In genomic region chr5:180519098-180519497, GRCh38 we compare ENCODE assay signal across 15 cellular contexts. TPM values are rescaled to one million over a fixed set of nuclear protein-coding genes. Genes with fewer than 3 reads are reported as not detected.
DNase-seq lines count a peak whose midpoint lies in the region; ATAC-seq, FAIRE-seq and TF ChIP-seq lines count a peak whose summit lies in the region.
"Had no signal": no experiment of that assay in that cellular context is flagged by ENCODE, and none has a peak within 500 bp of the region (broad histone marks: within the 10 kb centered on the region; RNA-seq: fewer than 3 reads in every experiment).

No MANE protein-coding gene starts in this region.

- TF ChIP-seq RAD21 in K562 (CRISPR knock-in tag; conservative IDR thresholded peaks at IDR 0.05 in 1 of 2, IDR thresholded peaks at IDR 0.05 in 1 of 2) = no peak

- 71% methylated on average over 3 of the region's 3 CpGs for WGBS in K562 (ENCODE audit: insufficient coverage, low coverage, missing lambda C conversion rate)

- H3K9ac ChIP-seq in K562 (ENCODE audit: insufficient read depth in 1 of 2, low read depth in 2 of 2, low read length in 2 of 2) = no peak overlapping the region

- peaks cover 93% of the 10 kb centered on the region for H3K79me2 ChIP-seq in K562 (ENCODE audit: control insufficient read depth, insufficient read depth, low read length)

- no peak for TF ChIP-seq EP300 in K562 (IDR thresholded peaks at IDR 0.05; ENCODE audit: low read length)

- DNase-seq in GM03348 (ENCODE audit: low spot score) (peak; percentile 62), MV-4-11 (lab: John Stamatoyannopoulos, UW) (peak; percentile 93), K562 (ENCODE audit: extremely low read depth in 1 of 4, low spot score in 3 of 4) (no peak), naive B cell (no peak), COR-L47 (lab: John Stamatoyannopoulos, UW) (no peak), GM19240 (ENCODE audit: insufficient read length, low spot score) (no peak)
- DNase-seq: activated B cell treated with CpG ODN at 0.5 μM for 24 hours; activated naive CD4-positive, alpha-beta T cell treated with anti-CD3 and anti-CD28 coated beads, Interleukin-2, amount 10 ng/mL, durations not matched to agents 7 days and 5 days; Caco-2; left ventricle myocardium superior; NCI-H1092; sigmoid colon had no signal

- peaks cover 50 to 75% (median 74%) of the 10 kb centered on the region in 3 donors for H3K4me1 Mint-ChIP-seq in naive B cell

- H3K4me3 Mint-ChIP-seq in naive B cell = peak overlapping the region in 1 of 8 donors; percentile 6
- H3K4me3 Mint-ChIP-seq: activated B cell treated with CpG ODN at 0.5 μM for 24 hours; activated naive CD4-positive, alpha-beta T cell treated with anti-CD3 and anti-CD28 coated beads, Interleukin-2, amount 10 ng/mL, durations not matched to agents 7 days and 5 days; central memory CD8-positive, alpha-beta T cell had no signal

- no peak for TF ChIP-seq POLR2A in K562 (conservative IDR thresholded peaks at IDR 0.05)

- H3K27me3 ChIP-seq in K562 (ENCODE audit: control insufficient read depth in 2 of 2, insufficient read depth in 2 of 2, low read length in 2 of 2) = no peaks in the 10 kb centered on the region
- H3K27me3 ChIP-seq: sigmoid colon had no signal

- H3K4me1 ChIP-seq in K562 (replicated peaks in 1 of 2; ENCODE audit: control insufficient read depth in 2 of 2, insufficient read depth in 2 of 2, low read length in 2 of 2) = peaks cover 3 to 11% of the 10 kb centered on the region in 2 experiments; a peak in 3 of 5 replicates

- H3K4me2 ChIP-seq in K562 (ENCODE audit: insufficient read depth, low read length) = no peak overlapping the region

- H3K27ac ChIP-seq in K562 (ENCODE audit: extremely low read depth, low read depth, low read length) = no peak overlapping the region
- H3K27ac ChIP-seq: sigmoid colon had no signal

- BruUV-seq in K562 (replicated peaks; lab: Mats Ljungman, UMichigan) = no TSS peak

- CTCF ChIA-PET in K562 (lab: Yijun Ruan, JAX; ENCODE audit: low intra/inter-chr PET ratio) = no interaction called here

- no peak for FAIRE-seq in K562 (lab: Jason Lieb, UNC)

- in situ Hi-C loops in K562 (cut with MboI) = no loop called here

- H3K27me3 Mint-ChIP-seq in naive B cell = no peaks in the 10 kb centered on the region
- H3K27me3 Mint-ChIP-seq: activated B cell treated with CpG ODN at 0.5 μM for 24 hours; activated naive CD4-positive, alpha-beta T cell treated with anti-CD3 and anti-CD28 coated beads, Interleukin-2, amount 10 ng/mL, durations not matched to agents 7 days and 5 days; central memory CD8-positive, alpha-beta T cell had no signal

- no peaks in the 10 kb centered on the region for H3K36me3 Mint-ChIP-seq in naive B cell

- no peak overlapping the region for H2AFZ ChIP-seq in K562 (ENCODE audit: low read depth, low read length)

- H3K9me3 Mint-ChIP-seq in naive B cell = no peaks in the 10 kb centered on the region
- H3K9me3 Mint-ChIP-seq: activated B cell treated with CpG ODN at 0.5 μM for 24 hours; activated naive CD4-positive, alpha-beta T cell treated with anti-CD3 and anti-CD28 coated beads, Interleukin-2, amount 10 ng/mL, durations not matched to agents 7 days and 5 days; central memory CD8-positive, alpha-beta T cell had no signal

- 0 out of 3 replicates have a peak, but pooled peaks cover 12% of the 10 kb centered on the region for H3K36me3 ChIP-seq in K562 (ENCODE audit: control insufficient read depth, insufficient read depth, low read length)
- H3K36me3 ChIP-seq: sigmoid colon had no signal

- peaks cover 5% of the 10 kb centered on the region for H3K9me1 ChIP-seq in K562 (ENCODE audit: control insufficient read depth, insufficient read depth, low read length)

- peaks cover 28% of the 10 kb centered on the region for H4K20me1 ChIP-seq in K562 (replicated peaks; ENCODE audit: control insufficient read depth, insufficient read depth, low read length)

- H3K27ac Mint-ChIP-seq in naive B cell = peak overlapping the region in 5 of 6 donors; percentile 7 to 88 (median 21)
- H3K27ac Mint-ChIP-seq: activated B cell treated with CpG ODN at 0.5 μM for 24 hours; activated naive CD4-positive, alpha-beta T cell treated with anti-CD3 and anti-CD28 coated beads, Interleukin-2, amount 10 ng/mL, durations not matched to agents 7 days and 5 days had no signal

- intact Hi-C loops in K562 (cut with micrococcal nuclease) = no loop called here

- ATAC-seq in K562 = no peak
- no peak for ATAC-seq in naive B cell (ENCODE audit: low read depth in 2 of 2)
- ATAC-seq in HG03139 (IDR thresholded peaks at IDR 0.05; ENCODE audit: unreplicated experiment) = no peak
- ATAC-seq in GM21360 (IDR thresholded peaks at IDR 0.05; ENCODE audit: unreplicated experiment) = no peak
- ATAC-seq: left ventricle myocardium superior had no signal

- POLR2A ChIA-PET in K562 (lab: Yijun Ruan, JAX) = interaction anchor here (0.5 to 2.8 kb wide), 3 partner anchors 13 to 38 kb away, joined by 5 to 9 read pairs (median 6); partner anchors contain the start of gene CNOT6

- TF ChIP-seq CTCF in K562 (IDR thresholded peaks at IDR 0.05 in 2 of 3, conservative IDR thresholded peaks at IDR 0.05 in 1 of 3; ENCODE audit: insufficient read depth in 2 of 3, low read depth in 1 of 3, low read length in 3 of 3) = no peak

- H3K9me3 ChIP-seq in K562 (replicated peaks; ENCODE audit: control insufficient read depth, insufficient read depth, low read depth, low read length) = no peaks in the 10 kb centered on the region
- H3K9me3 ChIP-seq: Caco-2, sigmoid colon had no signal

- H3K4me3 ChIP-seq in K562 = no peak overlapping the region
- H3K4me3 ChIP-seq: sigmoid colon had no signal

TF ChIP-seq in K562, 482 proteins besides CTCF, POLR2A, EP300 and RAD21 (continues in another document):
- TF ChIP-seq, protein P1, sequence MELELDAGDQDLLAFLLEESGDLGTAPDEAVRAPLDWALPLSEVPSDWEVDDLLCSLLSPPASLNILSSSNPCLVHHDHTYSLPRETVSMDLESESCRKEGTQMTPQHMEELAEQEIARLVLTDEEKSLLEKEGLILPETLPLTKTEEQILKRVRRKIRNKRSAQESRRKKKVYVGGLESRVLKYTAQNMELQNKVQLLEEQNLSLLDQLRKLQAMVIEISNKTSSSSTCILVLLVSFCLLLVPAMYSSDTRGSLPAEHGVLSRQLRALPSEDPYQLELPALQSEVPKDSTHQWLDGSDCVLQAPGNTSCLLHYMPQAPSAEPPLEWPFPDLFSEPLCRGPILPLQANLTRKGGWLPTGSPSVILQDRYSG (tag; conservative IDR thresholded peaks at IDR 0.05; ENCODE audit: low read depth) = peak; percentile 94
- TF ChIP-seq POLR2AphosphoS5 (IDR thresholded peaks at IDR 0.05; ENCODE audit: control insufficient read depth, insufficient read depth, low read depth, low read length) (no peak), ZNF224 (CRISPR knock-in tag; IDR thresholded peaks at IDR 0.05) (no peak), TAF7 (tag; IDR thresholded peaks at IDR 0.05) (no peak; the same call in 1 of the 2 replicates), CXXC5 (CRISPR knock-in tag; IDR thresholded peaks at IDR 0.05) (peak; percentile 59), HMG20B (CRISPR knock-in tag; IDR thresholded peaks at IDR 0.05) (no peak), CREM (IDR thresholded peaks at IDR 0.05; ENCODE audit: low read depth) (no peak), ZBTB1 (CRISPR knock-in tag; IDR thresholded peaks at IDR 0.05; ENCODE audit: borderline replicate concordance, low read depth) (no peak), U2AF1 (optimal IDR thresholded peaks at IDR 0.05; ENCODE audit: low read depth, low read length) (no peak), TAL1 (IDR thresholded peaks at IDR 0.05) (no peak), ZNF140 (CRISPR knock-in tag; IDR thresholded peaks at IDR 0.05) (0 out of 2 replicates have a peak, but pooled peaks have one; percentile 55)

RNA-seq across cellular contexts. Expression of gene CNOT6, which starts 24.9 kb away (rescaled TPM):
- 18.3 and 46.1 TPM in 2 replicates for total RNA-seq in K562 (2011; cell fraction: chromatin; rRNA removed; ENCODE audit: low replicate concordance)
- total RNA-seq in K562 (2011; cell fraction: nucleolus; rRNA removed) = 6.3 and 7.8 TPM in 2 replicates
- 21.6 and 31.5 TPM in 2 replicates for total RNA-seq in K562 (2011; cell fraction: nucleoplasm; rRNA removed)
- 10.1 and 10.9 TPM in 2 replicates for total RNA-seq in K562 (2014; rRNA removed)
- 14.0 and 16.2 TPM in 2 replicates for total RNA-seq in K562 (2014; rRNA removed; fragmentation: Illumina TruSeq; extraction: Trizol)
- 11.7 and 12.6 TPM in 2 replicates for total RNA-seq in K562 (2015; rRNA removed; fragmentation: Illumina TruSeq; extraction: Trizol)
- total RNA-seq in K562 (2021) = 24.4 and 32.4 TPM in 2 replicates
- polyA plus RNA-seq in K562 (2011; rRNA removed) = 26.0 and 30.3 TPM in 2 replicates
- 7.6 and 14.5 TPM in 2 replicates for polyA plus RNA-seq in K562 (2011; cell fraction: cytosol; rRNA removed)
- 11.3 and 11.7 TPM in 2 replicates for polyA plus RNA-seq in K562 (2011; cell fraction: nucleus; rRNA removed)
- polyA plus RNA-seq in K562 (2012) = 11.3 and 16.2 TPM in 2 replicates
- 21.2 and 22.6 TPM in 2 replicates for polyA plus RNA-seq in K562 (2014; fragmentation: Illumina TruSeq; extraction: Trizol)
- polyA plus RNA-seq in K562 (2014; fragmentation: Nextera tagmentation; extraction: Ambion mirVana) = 1 to 10 TPM; 4.9 to 7.9 TPM
- 16.1 and 18.5 TPM in 2 replicates for polyA plus RNA-seq in K562 (2014; rRNA removed)
- 38.2 and 39.5 TPM in 2 replicates for polyA minus RNA-seq in K562 (2011; rRNA and poly(A)+ RNA removed)
- polyA minus RNA-seq in K562 (2011; cell fraction: cytosol; rRNA and poly(A)+ RNA removed) = 15.0 and 18.5 TPM in 2 replicates
- 5.1 and 9.3 TPM in 2 replicates for polyA minus RNA-seq in K562 (2011; cell fraction: nucleus; rRNA and poly(A)+ RNA removed)
- 1 to 10 TPM in 5 of 6 donors, under 1 TPM in 1; 0.84 to 8.8 (median 6.3) TPM for polyA plus RNA-seq in naive B cell (ENCODE audit: low read depth in 6 of 6)

Comparison
In these comparisons a context has a peak if more than half of its experiments do, and no peak if none do; other contexts are left out.
1. DNase-seq: peak in GM03348 (single experiment) and MV-4-11 (single experiment); none in K562 (0 of 4), naive B cell (single experiment), COR-L47 (single experiment) and GM19240 (single experiment).